In the genomic region with DNA sequence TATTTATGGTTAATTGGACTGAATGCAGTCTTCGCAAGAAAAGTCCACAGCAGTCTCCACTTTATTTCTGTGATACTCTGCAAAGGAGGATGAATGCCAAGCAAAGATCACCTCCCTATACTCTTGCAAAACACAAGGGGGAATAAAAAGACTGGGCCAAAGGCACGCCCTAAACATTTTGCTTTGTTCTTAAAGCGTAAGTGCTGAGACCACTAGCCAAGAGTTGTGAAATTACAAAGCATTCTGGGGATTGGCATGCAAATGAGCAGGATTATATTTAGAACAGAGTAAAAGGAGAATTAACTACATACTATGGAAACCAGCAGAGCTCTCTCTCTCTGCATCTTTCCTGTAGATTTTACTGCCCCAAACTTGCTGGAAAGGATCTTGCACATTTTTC, we compare ENCODE assay signal across 10 cellular contexts. TPM values are rescaled to one million over a fixed set of nuclear protein-coding genes. Genes with fewer than 3 reads are reported as not detected.
DNase-seq lines count a peak whose midpoint lies in the region; ATAC-seq and TF ChIP-seq lines count a peak whose summit lies in the region.
"Had no signal": no experiment of that assay in that cellular context is flagged by ENCODE, and none has a peak within 500 bp of the region (broad histone marks: within the 10 kb centered on the region; RNA-seq: fewer than 3 reads in every experiment).

No MANE protein-coding gene starts in this region.

- peaks cover 58 to 62% of the 10 kb centered on the region in 2 experiments for H3K4me1 Mint-ChIP-seq in H9
- peaks cover 22% of the 10 kb centered on the region for H3K4me1 Mint-ChIP-seq in activated T-helper 1 cell treated with anti-CD3 and anti-CD28 coated beads, Interleukin-12 subunit alpha, Interleukin-12 subunit beta, Interleukin-2, Interleukin-4 antibody, amounts not matched to agents 30 ng/mL and 10 ng/mL and 1 ng/mL, durations not matched to agents 14 hours and 24 hours and 36 hours (ENCODE audit: low read depth)

- H3K79me2 ChIP-seq in H9 (ENCODE audit: insufficient read depth, low read length): peaks cover 18% of the 10 kb centered on the region; the same call in 1 of the 2 replicates
- peaks cover 5% of the 10 kb centered on the region for H3K79me2 ChIP-seq in mesendoderm (ENCODE audit: control insufficient read depth, insufficient read depth, low read length)

- H3K4me3 ChIP-seq in BLaER1 treated with 17β-estradiol and CSF1 and Interleukin-3, amounts not matched to agents 10 nM and 100 nM: no peak overlapping the region
- no peak overlapping the region for H3K4me3 ChIP-seq in mesendoderm (ENCODE audit: low read length)
- no peak overlapping the region for H3K4me3 ChIP-seq in right lobe of liver
- H3K4me3 ChIP-seq: body of pancreas had no signal

- no CpG with 5 or more reads among the region's 3 CpGs for WGBS in H9 (ENCODE audit: extremely low coverage, insufficient read length, low lambda C conversion rate)
- WGBS in mesendoderm (ENCODE audit: extremely low coverage, insufficient coverage, low lambda C conversion rate): no CpG with 5 or more reads among the region's 3 CpGs
- WGBS in right lobe of liver (ENCODE audit: insufficient coverage, low coverage, low lambda C conversion rate, missing lambda C conversion rate): 70% methylated on average over 3 of the region's 3 CpGs

- H3K79me1 ChIP-seq in H9 (ENCODE audit: insufficient read depth, low read depth, low read length, poor library complexity, severe bottlenecking) (no peaks in the 10 kb centered on the region), mesendoderm (ENCODE audit: low read length) (no peaks in the 10 kb centered on the region)

- peak overlapping the region; percentile 42 to 100 (median 95); a peak in 21 of 22 replicates for H3K4me2 ChIP-seq in BLaER1 treated with 17β-estradiol and CSF1 and Interleukin-3, amounts not matched to agents 10 nM and 100 nM
- H3K4me2 ChIP-seq in H9 (ENCODE audit: insufficient read depth, insufficient read length, low read length): peak overlapping the region; percentile 93
- no peak overlapping the region for H3K4me2 ChIP-seq in mesendoderm (ENCODE audit: low read length)

- ATAC-seq in right lobe of liver (no peak), GM18517 (IDR thresholded peaks at IDR 0.05; ENCODE audit: unreplicated experiment) (no peak)
- ATAC-seq: body of pancreas had no signal

- H2AK5ac ChIP-seq in H9 (ENCODE audit: insufficient read length, low read length) (no peak overlapping the region), mesendoderm (ENCODE audit: low read length) (no peak overlapping the region)

- H3K27ac ChIP-seq in BLaER1 treated with 17β-estradiol and CSF1 and Interleukin-3, amounts not matched to agents 10 nM and 100 nM: peak overlapping the region in 2 of 11 experiments; percentile 9; a peak in 3 of 22 replicates
- H3K27ac ChIP-seq in H9 (ENCODE audit: insufficient read length, low read depth, low read length): peak overlapping the region; percentile 8
- H3K27ac ChIP-seq in mesendoderm (ENCODE audit: low read depth, low read length): no peak overlapping the region
- no peak overlapping the region for H3K27ac ChIP-seq in right lobe of liver
- H3K27ac ChIP-seq: body of pancreas had no signal

- no peak overlapping the region for H2BK120ac ChIP-seq in H9 (ENCODE audit: low read depth, low read length, poor library complexity, severe bottlenecking)
- no peak overlapping the region for H2BK120ac ChIP-seq in mesendoderm (ENCODE audit: low read depth, low read length)

- H2AFZ ChIP-seq in H9 (ENCODE audit: low read length): no peak overlapping the region

- peaks cover 0 to 3% (median 0%) of the 10 kb centered on the region in 11 experiments; a peak in 1 of 22 replicates for H4K20me1 ChIP-seq in BLaER1 treated with 17β-estradiol and CSF1 and Interleukin-3, amounts not matched to agents 10 nM and 100 nM
- no peaks in the 10 kb centered on the region for H4K20me1 ChIP-seq in H9 (ENCODE audit: control insufficient read depth, insufficient read depth, insufficient read length)

- intact Hi-C loops in activated T-helper 1 cell treated with anti-CD3 and anti-CD28 coated beads, Interleukin-12 subunit alpha, Interleukin-12 subunit beta, Interleukin-2, Interleukin-4 antibody, amounts not matched to agents 30 ng/mL and 10 ng/mL and 1 ng/mL, durations not matched to agents 14 hours and 24 hours and 36 hours (cut with micrococcal nuclease): loop anchor here (2.0 kb wide), 1 partner anchor 121 kb away; no protein-coding TSS in a partner anchor
- intact Hi-C loops in right lobe of liver (cut with DNase I): no loop called here

- no peak overlapping the region for H3K4ac ChIP-seq in H9 (ENCODE audit: low read depth, low read length)
- no peak overlapping the region for H3K4ac ChIP-seq in mesendoderm (ENCODE audit: low read depth, low read length)

- H3K4me1 ChIP-seq in BLaER1 treated with 17β-estradiol and CSF1 and Interleukin-3, amounts not matched to agents 10 nM and 100 nM: peaks cover 24 to 34% (median 27%) of the 10 kb centered on the region in 10 experiments
- peaks cover 21% of the 10 kb centered on the region for H3K4me1 ChIP-seq in H9 (ENCODE audit: insufficient read depth, low read length)
- H3K4me1 ChIP-seq in mesendoderm (ENCODE audit: control insufficient read depth, low read depth, low read length): peaks cover 7% of the 10 kb centered on the region
- peaks cover 0 to 16% (median 0%) of the 10 kb centered on the region in 4 donors for H3K4me1 ChIP-seq in right lobe of liver

- TF ChIP-seq CTCF in H9 (conservative IDR thresholded peaks at IDR 0.05) (no peak), right lobe of liver (IDR thresholded peaks at IDR 0.05) (no peak)

- no peak overlapping the region for H3K56ac ChIP-seq in H9 (ENCODE audit: insufficient read length, low read depth, low read length)
- peak overlapping the region; percentile 26 for H3K56ac ChIP-seq in mesendoderm (ENCODE audit: low read length)

- peaks cover 1 to 3% of the 10 kb centered on the region in 2 experiments; a peak in 4 of 5 replicates for H3K9me3 Mint-ChIP-seq in H9
- no peaks in the 10 kb centered on the region for H3K9me3 Mint-ChIP-seq in activated T-helper 1 cell treated with anti-CD3 and anti-CD28 coated beads, Interleukin-12 subunit alpha, Interleukin-12 subunit beta, Interleukin-2, Interleukin-4 antibody, amounts not matched to agents 30 ng/mL and 10 ng/mL and 1 ng/mL, durations not matched to agents 14 hours and 24 hours and 36 hours

- DNase-seq in H9 (no peak), mesendoderm (peak; percentile 56), right lobe of liver (no peak), NCI-H2171 (lab: John Stamatoyannopoulos, UW) (no peak), NCI-H128 (lab: John Stamatoyannopoulos, UW; ENCODE audit: unreplicated experiment) (no peak)
- DNase-seq in activated T-helper 1 cell treated with anti-CD3 and anti-CD28 coated beads, Interleukin-12 subunit alpha, Interleukin-12 subunit beta, Interleukin-2, Interleukin-4 antibody, amounts not matched to agents 30 ng/mL and 10 ng/mL and 1 ng/mL, durations not matched to agents 14 hours and 24 hours and 36 hours (ENCODE audit: low spot score): no peak
- DNase-seq: NCI-H1694 treated with DMSO at 0.1 percent for 48 hours had no signal

- H3K23ac ChIP-seq in H9 (ENCODE audit: insufficient read length, low read depth, low read length): no peak overlapping the region
- H3K23ac ChIP-seq in mesendoderm (ENCODE audit: low read length): no peak overlapping the region

- H2BK5ac ChIP-seq in H9 (ENCODE audit: insufficient read length, low read length) (no peak overlapping the region), mesendoderm (ENCODE audit: low read length) (no peak overlapping the region)

- H4K8ac ChIP-seq in H9 (replicated peaks; ENCODE audit: insufficient read length, low read depth, low read length) (no peak overlapping the region), mesendoderm (ENCODE audit: low read depth, low read length) (no peak overlapping the region)

- H3K9me3 ChIP-seq in BLaER1 treated with 17β-estradiol and CSF1 and Interleukin-3, amounts not matched to agents 10 nM and 100 nM (replicated peaks in 1 of 11): no peaks in the 10 kb centered on the region; a peak in 1 of 22 replicates
- H3K9me3 ChIP-seq in H9 (ENCODE audit: control insufficient read depth, low read depth, low read length) (no peaks in the 10 kb centered on the region), right lobe of liver (no peaks in the 10 kb centered on the region)
- H3K9me3 ChIP-seq: body of pancreas had no signal

- H3K23me2 ChIP-seq in H9 (ENCODE audit: insufficient read length, low read depth, low read length, poor library complexity, severe bottlenecking): peaks cover 28% of the 10 kb centered on the region

- H3T11ph ChIP-seq in H9 (ENCODE audit: low read length): no peak overlapping the region

- no peak overlapping the region for H3K14ac ChIP-seq in H9 (ENCODE audit: insufficient read depth, low read length)

- no peak overlapping the region for H2BK12ac ChIP-seq in H9 (ENCODE audit: insufficient read length, low read depth, low read length)

- H4K91ac ChIP-seq in H9 (ENCODE audit: insufficient read length, low read depth, low read length): no peak overlapping the region

- peak overlapping the region; percentile 94 to 99 for H3K4me3 Mint-ChIP-seq in H9
- peak overlapping the region; percentile 51 for H3K4me3 Mint-ChIP-seq in activated T-helper 1 cell treated with anti-CD3 and anti-CD28 coated beads, Interleukin-12 subunit alpha, Interleukin-12 subunit beta, Interleukin-2, Interleukin-4 antibody, amounts not matched to agents 30 ng/mL and 10 ng/mL and 1 ng/mL, durations not matched to agents 14 hours and 24 hours and 36 hours

- no peak overlapping the region for H2BK15ac ChIP-seq in H9 (ENCODE audit: low read depth, low read length)
- H2BK15ac ChIP-seq in mesendoderm (replicated peaks; ENCODE audit: low read depth): no peak overlapping the region

- peaks cover 12 to 27% (median 26%) of the 10 kb centered on the region in 3 experiments for H3K36me3 Mint-ChIP-seq in H9 (ENCODE audit: insufficient read depth in 1 of 3, low read depth in 3 of 3)
- no peaks in the 10 kb centered on the region for H3K36me3 Mint-ChIP-seq in activated T-helper 1 cell treated with anti-CD3 and anti-CD28 coated beads, Interleukin-12 subunit alpha, Interleukin-12 subunit beta, Interleukin-2, Interleukin-4 antibody, amounts not matched to agents 30 ng/mL and 10 ng/mL and 1 ng/mL, durations not matched to agents 14 hours and 24 hours and 36 hours (ENCODE audit: low read depth)

- H3K18ac ChIP-seq in H9 (ENCODE audit: insufficient read length, low read depth, low read length) (no peak overlapping the region), mesendoderm (ENCODE audit: low read length) (no peak overlapping the region)

- no peak for TF ChIP-seq POLR2A in right lobe of liver (IDR thresholded peaks at IDR 0.05)

- H2BK20ac ChIP-seq in H9 (ENCODE audit: low read depth, low read length, poor library complexity, severe bottlenecking): no peak overlapping the region

- no peak overlapping the region for H3K9ac ChIP-seq in BLaER1 treated with 17β-estradiol and CSF1 and Interleukin-3, amounts not matched to agents 10 nM and 100 nM
- H3K9ac ChIP-seq in H9 (ENCODE audit: extremely low read depth, insufficient read length, low read length) (no peak overlapping the region), mesendoderm (ENCODE audit: low read length) (no peak overlapping the region)

- no peaks in the 10 kb centered on the region for H3K27me3 Mint-ChIP-seq in H9 (ENCODE audit: low read depth)
- peaks cover 50% of the 10 kb centered on the region for H3K27me3 Mint-ChIP-seq in activated T-helper 1 cell treated with anti-CD3 and anti-CD28 coated beads, Interleukin-12 subunit alpha, Interleukin-12 subunit beta, Interleukin-2, Interleukin-4 antibody, amounts not matched to agents 30 ng/mL and 10 ng/mL and 1 ng/mL, durations not matched to agents 14 hours and 24 hours and 36 hours (ENCODE audit: insufficient read depth)

- no peak overlapping the region for H4K5ac ChIP-seq in H9 (ENCODE audit: insufficient read length, low read depth, low read length)
- no peak overlapping the region for H4K5ac ChIP-seq in mesendoderm (ENCODE audit: low read length)

- peak overlapping the region; percentile 59 to 98 (median 82) for H3K27ac Mint-ChIP-seq in H9
- no peak overlapping the region for H3K27ac Mint-ChIP-seq in activated T-helper 1 cell treated with anti-CD3 and anti-CD28 coated beads, Interleukin-12 subunit alpha, Interleukin-12 subunit beta, Interleukin-2, Interleukin-4 antibody, amounts not matched to agents 30 ng/mL and 10 ng/mL and 1 ng/mL, durations not matched to agents 14 hours and 24 hours and 36 hours

- no peaks in the 10 kb centered on the region for H3K36me3 ChIP-seq in BLaER1 treated with 17β-estradiol and CSF1 and Interleukin-3, amounts not matched to agents 10 nM and 100 nM
- no peaks in the 10 kb centered on the region for H3K36me3 ChIP-seq in mesendoderm (ENCODE audit: control insufficient read depth, insufficient read depth, low read length)
- no peaks in the 10 kb centered on the region for H3K36me3 ChIP-seq in right lobe of liver

- peaks cover 35 to 47% (median 39%) of the 10 kb centered on the region in 11 experiments for H3K27me3 ChIP-seq in BLaER1 treated with 17β-estradiol and CSF1 and Interleukin-3, amounts not matched to agents 10 nM and 100 nM
- H3K27me3 ChIP-seq in H9 (ENCODE audit: insufficient read depth, low read length) (no peaks in the 10 kb centered on the region), mesendoderm (ENCODE audit: insufficient read depth, low read length, poor library complexity) (no peaks in the 10 kb centered on the region), right lobe of liver (peaks cover 0 to 6% of the 10 kb centered on the region in 2 donors)

RNA-seq across cellular contexts. Expression of gene DPYSL3, which starts 54.5 kb away (rescaled TPM):
- total RNA-seq in H9 (2021) (510 and 515 TPM in 2 replicates), right lobe of liver (1 to 10 TPM; 1.4 to 3.8 (median 2.3) TPM)
- 0.16 TPM in 1 of 2 replicates, not detected in the other for total RNA-seq in activated T-helper 1 cell treated with anti-CD3 and anti-CD28 coated beads, Interleukin-12 subunit alpha, Interleukin-12 subunit beta, Interleukin-2, Interleukin-4 antibody, amounts not matched to agents 30 ng/mL and 10 ng/mL and 1 ng/mL, durations not matched to agents 14 hours and 24 hours and 36 hours
- polyA plus RNA-seq in mesendoderm (2013, experiment 1 of 2): 55.9 TPM
- polyA plus RNA-seq in mesendoderm (2013, experiment 2 of 2): 57.0 TPM

Comparison
In these comparisons a context has a peak if more than half of its experiments do, and no peak if none do; other contexts are left out.
1. RNA of gene DPYSL3, which starts 54.5 kb away (total RNA-seq): 510 to 515 TPM in H9; 1.4 to 3.8 TPM in right lobe of liver and 0.16 TPM in activated T-helper 1 cell treated with anti-CD3 and anti-CD28 coated beads, Interleukin-12 subunit alpha, Interleukin-12 subunit beta, Interleukin-2, Interleukin-4 antibody, amounts not matched to agents 30 ng/mL and 10 ng/mL and 1 ng/mL, durations not matched to agents 14 hours and 24 hours and 36 hours; every median in the first group is over 100 times any median in the second.